7 cellular contexts compared by ENCODE assay signal in the genomic region with DNA sequence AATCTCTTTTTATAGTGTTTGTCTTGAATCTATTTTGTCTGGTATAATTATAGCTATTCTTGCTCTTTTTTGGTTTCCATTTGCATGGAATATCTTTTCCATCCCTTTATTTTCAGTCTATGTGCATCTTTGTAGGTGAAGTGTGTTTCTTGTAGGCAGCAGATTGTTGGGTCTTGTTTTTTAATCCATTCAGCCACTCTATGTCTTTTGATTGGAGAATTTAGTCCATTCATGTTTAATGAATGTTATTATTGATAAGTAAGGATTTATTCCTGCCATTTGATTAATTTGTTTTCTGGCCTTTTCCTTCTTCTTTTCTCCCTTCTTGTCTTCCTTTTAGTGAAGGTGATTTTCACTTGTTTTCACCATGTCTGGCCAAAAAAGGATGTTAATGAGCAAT.
"Had no signal": no experiment of that assay in that cellular context is flagged by ENCODE, and none has a peak within 500 bp of the region (broad histone marks: within the 10 kb centered on the region; RNA-seq: fewer than 3 reads in every experiment).

No MANE protein-coding gene starts in this region.

- H3K27ac ChIP-seq: HL-60, KMS-11 had no signal

- DNase-seq: IMR-90, KBM-7, KG1 had no signal

- FAIRE-seq: HepG2, HTR-8/SVneo had no signal

- ATAC-seq: HepG2 had no signal

- H3K9ac ChIP-seq: KMS-11 had no signal

- H3K4me2 ChIP-seq: KMS-11 had no signal
